Comparison of ENCODE assay signal across 20 cellular contexts in the genomic region with DNA sequence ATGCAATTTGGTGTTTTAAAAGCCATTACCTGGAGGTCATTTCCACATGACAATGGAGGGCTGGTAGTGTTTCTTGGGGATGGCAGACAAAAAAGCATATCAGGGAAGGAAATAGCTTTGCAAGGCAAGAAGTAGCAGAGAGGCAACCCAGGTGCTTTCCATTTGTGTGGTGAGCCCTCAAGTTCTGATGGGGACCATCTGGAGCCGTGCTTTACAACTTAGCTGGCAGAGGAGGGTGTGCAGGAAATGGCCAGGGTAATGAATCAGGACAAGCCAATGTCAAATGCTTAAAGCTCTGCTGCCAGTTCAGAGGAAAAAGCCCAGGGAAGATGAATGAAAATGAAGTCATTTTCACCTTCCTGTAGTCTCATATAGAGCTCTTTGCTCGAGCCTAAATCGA.
DNase-seq lines count a peak whose midpoint lies in the region; FAIRE-seq and TF ChIP-seq lines count a peak whose summit lies in the region.
"Had no signal": no experiment of that assay in that cellular context is flagged by ENCODE, and none has a peak within 500 bp of the region (broad histone marks: within the 10 kb centered on the region; RNA-seq: fewer than 3 reads in every experiment).

No MANE protein-coding gene starts in this region.

- no peaks in the 10 kb centered on the region for H3K36me3 ChIP-seq in BLaER1
- H3K36me3 ChIP-seq in bronchial epithelial cell (ENCODE audit: control insufficient read depth, insufficient read depth, low read length), result no peaks in the 10 kb centered on the region

- DNase-seq in GM12865 (ENCODE audit: low read depth) (peak; percentile 52), bronchial epithelial cell (ENCODE audit: low read depth) (no peak), left kidney (ENCODE audit: low read depth, low spot score) (peak; percentile 92), CD14-positive monocyte (ENCODE audit: low spot score) (no peak), HEK293T (ENCODE audit: extremely low spot score) (no peak), urothelium cell line (ENCODE audit: low spot score) (no peak), NCI-H524 treated with DMSO at 0.1 percent for 48 hours (lab: John Stamatoyannopoulos, UW) (no peak)
- DNase-seq: CD4-positive, CD25-positive, alpha-beta regulatory T cell; COR-L47; DMS 273 treated with DMSO at 0.1 percent for 48 hours; DND-41; GF-D8; GOT3; NCI-H1105; NCI-H2081 treated with DMSO at 0.1 percent for 48 hours; NCI-H510A had no signal

- H3K36me3 Mint-ChIP-seq in CD14-positive monocyte, result no peaks in the 10 kb centered on the region
- H3K36me3 Mint-ChIP-seq: CD4-positive, CD25-positive, alpha-beta regulatory T cell had no signal

- peak overlapping the region; percentile 76 for H3K4me2 ChIP-seq in BLaER1

- peaks cover 12% of the 10 kb centered on the region for H3K4me1 Mint-ChIP-seq in CD14-positive monocyte
- H3K4me1 Mint-ChIP-seq: CD4-positive, CD25-positive, alpha-beta regulatory T cell had no signal

- H3K9ac ChIP-seq in BLaER1, result peak overlapping the region; percentile 30; the same call in 1 of the 2 replicates

- no peak for TF ChIP-seq CTCF in GM12865 (IDR thresholded peaks at IDR 0.05; ENCODE audit: insufficient read depth, low read depth, low read length, missing control alignments)
- TF ChIP-seq CTCF in bronchial epithelial cell (IDR thresholded peaks at IDR 0.05; ENCODE audit: insufficient read depth, low read length, severe bottlenecking), result no peak
- no peak for TF ChIP-seq CTCF in CD14-positive monocyte (IDR thresholded peaks at IDR 0.05)

- H3K27ac ChIP-seq in BLaER1, result peak overlapping the region; percentile 79

- H3K4me3 ChIP-seq in BLaER1, result no peak overlapping the region; the same call in 1 of the 2 replicates
- H3K4me3 ChIP-seq in GM12865 (ENCODE audit: low read depth, low read length), result no peak overlapping the region
- H3K4me3 ChIP-seq in bronchial epithelial cell (ENCODE audit: low read depth, low read length), result no peak overlapping the region
- H3K4me3 ChIP-seq: K562 had no signal

- FAIRE-seq in bronchial epithelial cell (lab: Jason Lieb, UNC) (peak; percentile 66), urothelium cell line (lab: Jason Lieb, UNC) (no peak)
- FAIRE-seq: GM12891, GM18507, K562 had no signal

- H3K27me3 ChIP-seq in BLaER1 (no peaks in the 10 kb centered on the region), bronchial epithelial cell (ENCODE audit: control insufficient read depth, insufficient read depth, low read length) (no peaks in the 10 kb centered on the region)

- POLR2A ChIA-PET in HEK293T (lab: Yijun Ruan, JAX), result no interaction called here

- no peaks in the 10 kb centered on the region for H3K9me3 ChIP-seq in BLaER1

- no peak overlapping the region for H3K4me3 Mint-ChIP-seq in CD14-positive monocyte
- H3K4me3 Mint-ChIP-seq: CD4-positive, CD25-positive, alpha-beta regulatory T cell had no signal

- H4K20me1 ChIP-seq in BLaER1, result no peaks in the 10 kb centered on the region

- H3K4me1 ChIP-seq in BLaER1, result peaks cover 74% of the 10 kb centered on the region

- H3K9me3 Mint-ChIP-seq in CD14-positive monocyte, result peaks cover 0 to 4% (median 2%) of the 10 kb centered on the region in 7 donors

- H3K27ac Mint-ChIP-seq in CD14-positive monocyte, result no peak overlapping the region
- H3K27ac Mint-ChIP-seq: CD4-positive, CD25-positive, alpha-beta regulatory T cell had no signal

- intact Hi-C loops in CD14-positive monocyte (cut with micrococcal nuclease), result no loop called here

- peaks cover 8 to 15% (median 10%) of the 10 kb centered on the region in 3 donors for H3K27me3 Mint-ChIP-seq in CD14-positive monocyte (ENCODE audit: low read depth in 3 of 3)

- CTCF ChIA-PET in HEK293T (lab: Yijun Ruan, JAX), result interaction anchor here (1.0 to 1.4 kb wide), 2 partner anchors 30 to 31 kb away, joined by 4 read pairs; no protein-coding TSS in a partner anchor

TF ChIP-seq in HEK293T, 16 proteins besides CTCF, POLR2A, EP300 and RAD21:
- no peak for TF ChIP-seq L3MBTL2 (conservative IDR thresholded peaks at IDR 0.05)
- TF ChIP-seq ZNF384 (IDR thresholded peaks at IDR 0.05), result no peak
- no peak for TF ChIP-seq BHLHE40 (IDR thresholded peaks at IDR 0.05; ENCODE audit: borderline replicate concordance)
- no peak for TF ChIP-seq SUZ12 (IDR thresholded peaks at IDR 0.05)
- no peak for TF ChIP-seq FOXM1 (IDR thresholded peaks at IDR 0.05; ENCODE audit: borderline replicate concordance)
- no peak for TF ChIP-seq NFRKB (IDR thresholded peaks at IDR 0.05)
- TF ChIP-seq HDGF (IDR thresholded peaks at IDR 0.05; ENCODE audit: borderline replicate concordance), result no peak
- TF ChIP-seq, protein P1, sequence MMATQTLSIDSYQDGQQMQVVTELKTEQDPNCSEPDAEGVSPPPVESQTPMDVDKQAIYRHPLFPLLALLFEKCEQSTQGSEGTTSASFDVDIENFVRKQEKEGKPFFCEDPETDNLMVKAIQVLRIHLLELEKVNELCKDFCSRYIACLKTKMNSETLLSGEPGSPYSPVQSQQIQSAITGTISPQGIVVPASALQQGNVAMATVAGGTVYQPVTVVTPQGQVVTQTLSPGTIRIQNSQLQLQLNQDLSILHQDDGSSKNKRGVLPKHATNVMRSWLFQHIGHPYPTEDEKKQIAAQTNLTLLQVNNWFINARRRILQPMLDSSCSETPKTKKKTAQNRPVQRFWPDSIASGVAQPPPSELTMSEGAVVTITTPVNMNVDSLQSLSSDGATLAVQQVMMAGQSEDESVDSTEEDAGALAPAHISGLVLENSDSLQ (IDR thresholded peaks at IDR 0.05), result no peak
- no peak for TF ChIP-seq SP1 (IDR thresholded peaks at IDR 0.05)
- no peak for TF ChIP-seq ARNT (IDR thresholded peaks at IDR 0.05)
- TF ChIP-seq ELF4 (IDR thresholded peaks at IDR 0.05), result no peak
- no peak for TF ChIP-seq FOXK2 (IDR thresholded peaks at IDR 0.05)
- TF ChIP-seq FOXA1 (IDR thresholded peaks at IDR 0.05), result no peak
- TF ChIP-seq TARDBP (IDR thresholded peaks at IDR 0.05), result no peak
TF ChIP-seq in HEK293T: peak in this region for 0.

Comparison
In these comparisons a context has a peak if more than half of its experiments do, and no peak if none do; other contexts are left out.
1. DNase-seq: peak in GM12865 (single experiment) and left kidney (single experiment); none in bronchial epithelial cell (single experiment), CD14-positive monocyte (single experiment), HEK293T (single experiment), urothelium cell line (single experiment) and NCI-H524 treated with DMSO at 0.1 percent for 48 hours (single experiment).